In the genomic region with DNA sequence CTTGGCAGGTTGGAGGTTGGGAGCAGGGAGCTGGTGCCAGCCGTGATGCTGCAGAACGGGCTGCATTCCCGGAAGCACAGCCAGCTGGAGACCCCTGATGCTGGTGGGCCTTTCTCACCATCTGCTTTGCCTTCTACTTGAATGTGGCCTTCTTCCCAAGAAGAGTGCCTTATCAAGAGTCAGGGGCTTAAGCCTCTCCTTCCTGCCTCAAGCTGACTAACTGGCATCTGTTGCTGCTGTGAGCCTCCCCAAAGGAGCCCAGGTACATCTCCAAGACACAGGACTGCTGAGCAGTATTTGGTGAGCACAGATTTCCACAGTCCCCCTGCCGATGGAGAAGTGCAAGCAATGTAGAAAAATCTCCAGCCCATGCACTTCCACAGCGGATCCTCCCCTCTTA, we compare ENCODE assay signal across 21 cellular contexts.
"Had no signal": no experiment of that assay in that cellular context is flagged by ENCODE, and none has a peak within 500 bp of the region (broad histone marks: within the 10 kb centered on the region; RNA-seq: fewer than 3 reads in every experiment).

No MANE protein-coding gene starts in this region.

- H3K9me3 ChIP-seq: adrenal gland, ascending aorta, lower lobe of right lung, thyroid gland, upper lobe of right lung had no signal

- H3K27me3 ChIP-seq: adrenal gland, ascending aorta, brain microvascular endothelial cell, foreskin keratinocyte, neural progenitor cell, thyroid gland, upper lobe of right lung had no signal

- H3K27ac ChIP-seq: adrenal gland, ascending aorta, brain microvascular endothelial cell, foreskin keratinocyte, lower lobe of right lung, neural progenitor cell, thyroid gland, upper lobe of right lung had no signal

- H3K9ac ChIP-seq: neural progenitor cell had no signal

- H3K4me3 ChIP-seq: adrenal gland, ascending aorta, lower lobe of right lung, neural progenitor cell, thyroid gland, upper lobe of right lung had no signal

- DNase-seq: activated B cell treated with CpG ODN at 0.5 μM for 24 hours; activated CD4-positive, alpha-beta T cell treated with anti-CD3 and anti-CD28 coated beads for 36 hours; activated CD4-positive, alpha-beta T cell treated with anti-CD3 and anti-CD28 coated beads, Interleukin-2, amount 50 U/mL, for 4 hours; activated CD8-positive, alpha-beta memory T cell treated with anti-CD3 and anti-CD28 coated beads for 24 hours; activated CD8-positive, alpha-beta memory T cell treated with anti-CD3 and anti-CD28 coated beads, Interleukin-2, amount 50 U/mL, for 4 hours; activated naive CD4-positive, alpha-beta T cell; activated T-cell treated with anti-CD3 and anti-CD28 coated beads, Interleukin-2, amount 50 U/mL, for 24 hours; adrenal gland; brain microvascular endothelial cell; caudate nucleus; effector CD8-positive, alpha-beta T cell; foreskin keratinocyte; lower lobe of right lung; naive B cell; stimulated activated CD4-positive, alpha-beta T cell treated with anti-CD3 and anti-CD28 coated beads, Interleukin-4, amount 100 ng/mL, for 24 hours; substantia nigra; T-helper 9 cell; thyroid gland; upper lobe of right lung had no signal

- H3K36me3 ChIP-seq: adrenal gland, ascending aorta, brain microvascular endothelial cell, lower lobe of right lung, neural progenitor cell, upper lobe of right lung had no signal

- H3K4me1 ChIP-seq: adrenal gland, ascending aorta, foreskin keratinocyte, lower lobe of right lung, thyroid gland, upper lobe of right lung had no signal

- H3K4me2 ChIP-seq: neural progenitor cell had no signal

- H2AFZ ChIP-seq: neural progenitor cell had no signal
